In the genomic region with DNA sequence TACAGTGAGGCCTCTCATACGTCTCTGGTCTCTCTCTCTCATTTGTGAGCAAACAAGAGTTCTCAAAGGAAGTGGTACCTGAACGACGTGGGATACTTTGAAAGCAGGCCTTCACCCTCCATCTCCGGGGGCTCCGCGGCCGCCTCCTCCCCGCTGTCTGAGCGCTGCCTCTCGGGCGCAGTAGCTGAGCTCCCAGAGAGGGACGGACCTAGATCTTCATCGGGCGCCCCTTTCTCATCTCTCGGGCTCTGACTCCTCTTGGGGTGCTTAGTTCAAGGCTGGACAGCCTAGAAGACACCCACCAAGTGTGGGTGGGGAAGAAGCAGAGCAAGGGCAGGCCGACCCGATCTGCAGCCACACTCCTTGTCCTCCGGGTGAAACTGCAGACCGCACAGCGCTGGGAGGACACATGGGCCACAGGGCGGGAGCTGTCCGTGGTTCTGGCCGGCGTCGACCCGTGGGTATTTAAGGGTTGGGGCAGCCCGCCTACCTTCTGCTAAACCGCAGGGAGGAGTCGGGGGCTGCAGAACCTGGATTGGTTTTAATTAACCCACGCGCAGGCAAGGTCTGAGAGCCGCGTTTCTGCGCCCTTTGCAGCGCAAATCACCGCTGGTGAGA, we compare ENCODE assay signal across 1 cellular context.
TF ChIP-seq lines count a peak whose summit lies in the region.

No MANE protein-coding gene starts in this region.

TF ChIP-seq in HepG2, 621 proteins besides CTCF, POLR2A, EP300 and RAD21 (continued from another document and continues in another):
- peak; percentile 67; the same call in 1 of the 2 replicates for TF ChIP-seq ZNF772 (CRISPR knock-in tag; IDR thresholded peaks at IDR 0.05)
- TF ChIP-seq ZNF230 (CRISPR knock-in tag; IDR thresholded peaks at IDR 0.05): 0 out of 2 replicates have a peak, but pooled peaks have one; percentile 23
- TF ChIP-seq, protein P1, sequence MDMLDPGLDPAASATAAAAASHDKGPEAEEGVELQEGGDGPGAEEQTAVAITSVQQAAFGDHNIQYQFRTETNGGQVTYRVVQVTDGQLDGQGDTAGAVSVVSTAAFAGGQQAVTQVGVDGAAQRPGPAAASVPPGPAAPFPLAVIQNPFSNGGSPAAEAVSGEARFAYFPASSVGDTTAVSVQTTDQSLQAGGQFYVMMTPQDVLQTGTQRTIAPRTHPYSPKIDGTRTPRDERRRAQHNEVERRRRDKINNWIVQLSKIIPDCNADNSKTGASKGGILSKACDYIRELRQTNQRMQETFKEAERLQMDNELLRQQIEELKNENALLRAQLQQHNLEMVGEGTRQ (IDR thresholded peaks at IDR 0.05; ENCODE audit: low read depth, low read length): no peak
- TF ChIP-seq, protein P1 (CRISPR knock-in tag; IDR thresholded peaks at IDR 0.05; ENCODE audit: borderline replicate concordance): no peak
- no peak for TF ChIP-seq SCMH1 (CRISPR knock-in tag; IDR thresholded peaks at IDR 0.05; ENCODE audit: borderline replicate concordance)
- 0 out of 2 replicates have a peak, but pooled peaks have one; percentile 10 for TF ChIP-seq CEBPG (CRISPR knock-in tag; IDR thresholded peaks at IDR 0.05)
- 0 out of 2 replicates have a peak, but pooled peaks have one; percentile 40 for TF ChIP-seq MED13 (CRISPR knock-in tag; IDR thresholded peaks at IDR 0.05)
- TF ChIP-seq, protein P2, sequence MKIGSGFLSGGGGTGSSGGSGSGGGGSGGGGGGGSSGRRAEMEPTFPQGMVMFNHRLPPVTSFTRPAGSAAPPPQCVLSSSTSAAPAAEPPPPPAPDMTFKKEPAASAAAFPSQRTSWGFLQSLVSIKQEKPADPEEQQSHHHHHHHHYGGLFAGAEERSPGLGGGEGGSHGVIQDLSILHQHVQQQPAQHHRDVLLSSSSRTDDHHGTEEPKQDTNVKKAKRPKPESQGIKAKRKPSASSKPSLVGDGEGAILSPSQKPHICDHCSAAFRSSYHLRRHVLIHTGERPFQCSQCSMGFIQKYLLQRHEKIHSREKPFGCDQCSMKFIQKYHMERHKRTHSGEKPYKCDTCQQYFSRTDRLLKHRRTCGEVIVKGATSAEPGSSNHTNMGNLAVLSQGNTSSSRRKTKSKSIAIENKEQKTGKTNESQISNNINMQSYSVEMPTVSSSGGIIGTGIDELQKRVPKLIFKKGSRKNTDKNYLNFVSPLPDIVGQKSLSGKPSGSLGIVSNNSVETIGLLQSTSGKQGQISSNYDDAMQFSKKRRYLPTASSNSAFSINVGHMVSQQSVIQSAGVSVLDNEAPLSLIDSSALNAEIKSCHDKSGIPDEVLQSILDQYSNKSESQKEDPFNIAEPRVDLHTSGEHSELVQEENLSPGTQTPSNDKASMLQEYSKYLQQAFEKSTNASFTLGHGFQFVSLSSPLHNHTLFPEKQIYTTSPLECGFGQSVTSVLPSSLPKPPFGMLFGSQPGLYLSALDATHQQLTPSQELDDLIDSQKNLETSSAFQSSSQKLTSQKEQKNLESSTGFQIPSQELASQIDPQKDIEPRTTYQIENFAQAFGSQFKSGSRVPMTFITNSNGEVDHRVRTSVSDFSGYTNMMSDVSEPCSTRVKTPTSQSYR (CRISPR knock-in tag; IDR thresholded peaks at IDR 0.05; ENCODE audit: borderline replicate concordance): peak; percentile 67
- TF ChIP-seq, protein P3, sequence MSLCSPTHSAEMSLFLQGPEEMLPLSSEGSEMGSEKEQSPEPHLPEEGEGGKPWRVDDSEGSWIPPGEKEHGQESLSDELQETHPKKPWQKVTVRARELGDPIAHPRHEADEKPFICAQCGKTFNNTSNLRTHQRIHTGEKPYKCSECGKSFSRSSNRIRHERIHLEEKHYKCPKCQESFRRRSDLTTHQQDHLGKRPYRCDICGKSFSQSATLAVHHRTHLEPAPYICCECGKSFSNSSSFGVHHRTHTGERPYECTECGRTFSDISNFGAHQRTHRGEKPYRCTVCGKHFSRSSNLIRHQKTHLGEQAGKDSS (CRISPR knock-in tag; IDR thresholded peaks at IDR 0.05; ENCODE audit: borderline replicate concordance, low read depth): no peak; the same call in 1 of the 2 replicates
- TF ChIP-seq ZNF615 (CRISPR knock-in tag; IDR thresholded peaks at IDR 0.05; ENCODE audit: borderline replicate concordance): no peak
- no peak for TF ChIP-seq DR1 (CRISPR knock-in tag; IDR thresholded peaks at IDR 0.05)
- TF ChIP-seq TBL1XR1 (IDR thresholded peaks at IDR 0.05; ENCODE audit: borderline replicate concordance, low read length, partially characterized antibody): no peak
- peak; percentile 60; the same call in 1 of the 2 replicates for TF ChIP-seq ZSCAN31 (CRISPR knock-in tag; IDR thresholded peaks at IDR 0.05; ENCODE audit: low read depth)
- TF ChIP-seq, protein P4, sequence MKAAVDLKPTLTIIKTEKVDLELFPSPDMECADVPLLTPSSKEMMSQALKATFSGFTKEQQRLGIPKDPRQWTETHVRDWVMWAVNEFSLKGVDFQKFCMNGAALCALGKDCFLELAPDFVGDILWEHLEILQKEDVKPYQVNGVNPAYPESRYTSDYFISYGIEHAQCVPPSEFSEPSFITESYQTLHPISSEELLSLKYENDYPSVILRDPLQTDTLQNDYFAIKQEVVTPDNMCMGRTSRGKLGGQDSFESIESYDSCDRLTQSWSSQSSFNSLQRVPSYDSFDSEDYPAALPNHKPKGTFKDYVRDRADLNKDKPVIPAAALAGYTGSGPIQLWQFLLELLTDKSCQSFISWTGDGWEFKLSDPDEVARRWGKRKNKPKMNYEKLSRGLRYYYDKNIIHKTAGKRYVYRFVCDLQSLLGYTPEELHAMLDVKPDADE (CRISPR knock-in tag; IDR thresholded peaks at IDR 0.05): peak; percentile 68; the same call in 1 of the 2 replicates
- no peak for TF ChIP-seq ZNF879 (CRISPR knock-in tag; IDR thresholded peaks at IDR 0.05)
- peak; percentile 43; the same call in 1 of the 2 replicates for TF ChIP-seq ZNF614 (CRISPR knock-in tag; IDR thresholded peaks at IDR 0.05; ENCODE audit: borderline replicate concordance)
- TF ChIP-seq MIXL1 (CRISPR knock-in tag; IDR thresholded peaks at IDR 0.05): peak; percentile 39; the same call in 1 of the 2 replicates
- no peak for TF ChIP-seq ATAD3A (CRISPR knock-in tag; IDR thresholded peaks at IDR 0.05)
- no peak for TF ChIP-seq ZIK1 (CRISPR knock-in tag; IDR thresholded peaks at IDR 0.05; ENCODE audit: borderline replicate concordance, low read depth)
- no peak for TF ChIP-seq NBN (conservative IDR thresholded peaks at IDR 0.05)
- TF ChIP-seq, protein P5, sequence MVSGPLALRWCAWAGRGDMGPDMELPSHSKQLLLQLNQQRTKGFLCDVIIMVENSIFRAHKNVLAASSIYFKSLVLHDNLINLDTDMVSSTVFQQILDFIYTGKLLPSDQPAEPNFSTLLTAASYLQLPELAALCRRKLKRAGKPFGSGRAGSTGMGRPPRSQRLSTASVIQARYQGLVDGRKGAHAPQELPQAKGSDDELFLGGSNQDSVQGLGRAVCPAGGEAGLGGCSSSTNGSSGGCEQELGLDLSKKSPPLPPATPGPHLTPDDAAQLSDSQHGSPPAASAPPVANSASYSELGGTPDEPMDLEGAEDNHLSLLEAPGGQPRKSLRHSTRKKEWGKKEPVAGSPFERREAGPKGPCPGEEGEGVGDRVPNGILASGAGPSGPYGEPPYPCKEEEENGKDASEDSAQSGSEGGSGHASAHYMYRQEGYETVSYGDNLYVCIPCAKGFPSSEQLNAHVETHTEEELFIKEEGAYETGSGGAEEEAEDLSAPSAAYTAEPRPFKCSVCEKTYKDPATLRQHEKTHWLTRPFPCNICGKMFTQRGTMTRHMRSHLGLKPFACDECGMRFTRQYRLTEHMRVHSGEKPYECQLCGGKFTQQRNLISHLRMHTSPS (CRISPR knock-in tag; IDR thresholded peaks at IDR 0.05; ENCODE audit: low read depth): no peak; the same call in 1 of the 2 replicates
- TF ChIP-seq ZNF776 (CRISPR knock-in tag; IDR thresholded peaks at IDR 0.05): no peak; the same call in 1 of the 2 replicates
- no peak for TF ChIP-seq ZNF34 (CRISPR knock-in tag; IDR thresholded peaks at IDR 0.05; ENCODE audit: borderline replicate concordance)
- TF ChIP-seq ZNF383 (CRISPR knock-in tag; IDR thresholded peaks at IDR 0.05; ENCODE audit: borderline replicate concordance): no peak
- TF ChIP-seq ZNF225 (CRISPR knock-in tag; IDR thresholded peaks at IDR 0.05): peak; percentile 40; the same call in 1 of the 2 replicates
- peak; percentile 70; the same call in 1 of the 2 replicates for TF ChIP-seq ZNF441 (CRISPR knock-in tag; IDR thresholded peaks at IDR 0.05; ENCODE audit: borderline replicate concordance)
- TF ChIP-seq NR3C1 (CRISPR knock-in tag; IDR thresholded peaks at IDR 0.05): no peak
- TF ChIP-seq ZNF326 (CRISPR knock-in tag; IDR thresholded peaks at IDR 0.05; ENCODE audit: borderline replicate concordance): no peak
- TF ChIP-seq ZNF430 (CRISPR knock-in tag; IDR thresholded peaks at IDR 0.05): 0 out of 2 replicates have a peak, but pooled peaks have one; percentile 56
- no peak for TF ChIP-seq ZNF577 (CRISPR knock-in tag; IDR thresholded peaks at IDR 0.05; ENCODE audit: borderline replicate concordance, low read depth)
- TF ChIP-seq HDAC1 (CRISPR knock-in tag; IDR thresholded peaks at IDR 0.05): 0 out of 2 replicates have a peak, but pooled peaks have one; percentile 33
- peak; percentile 89; the same call in 1 of the 2 replicates for TF ChIP-seq KLF11 (CRISPR knock-in tag; IDR thresholded peaks at IDR 0.05)
- no peak for TF ChIP-seq AGO1 (IDR thresholded peaks at IDR 0.05; ENCODE audit: low read depth, low read length, poor library complexity, severe bottlenecking)
- TF ChIP-seq RFX3 (CRISPR knock-in tag; IDR thresholded peaks at IDR 0.05): 0 out of 2 replicates have a peak, but pooled peaks have one; percentile 29
- no peak for TF ChIP-seq DPF2 (CRISPR knock-in tag; IDR thresholded peaks at IDR 0.05; ENCODE audit: borderline replicate concordance, low read depth)
- no peak for TF ChIP-seq ZNF136 (CRISPR knock-in tag; IDR thresholded peaks at IDR 0.05; ENCODE audit: low read depth)
- no peak for TF ChIP-seq ARHGAP35 (CRISPR knock-in tag; IDR thresholded peaks at IDR 0.05; ENCODE audit: borderline replicate concordance)
- TF ChIP-seq PITX1 (CRISPR knock-in tag; IDR thresholded peaks at IDR 0.05): no peak; the same call in 1 of the 2 replicates
- no peak for TF ChIP-seq ATF7 (IDR thresholded peaks at IDR 0.05)
- TF ChIP-seq ATF7 (CRISPR knock-in tag; IDR thresholded peaks at IDR 0.05): no peak
- TF ChIP-seq, protein P6, sequence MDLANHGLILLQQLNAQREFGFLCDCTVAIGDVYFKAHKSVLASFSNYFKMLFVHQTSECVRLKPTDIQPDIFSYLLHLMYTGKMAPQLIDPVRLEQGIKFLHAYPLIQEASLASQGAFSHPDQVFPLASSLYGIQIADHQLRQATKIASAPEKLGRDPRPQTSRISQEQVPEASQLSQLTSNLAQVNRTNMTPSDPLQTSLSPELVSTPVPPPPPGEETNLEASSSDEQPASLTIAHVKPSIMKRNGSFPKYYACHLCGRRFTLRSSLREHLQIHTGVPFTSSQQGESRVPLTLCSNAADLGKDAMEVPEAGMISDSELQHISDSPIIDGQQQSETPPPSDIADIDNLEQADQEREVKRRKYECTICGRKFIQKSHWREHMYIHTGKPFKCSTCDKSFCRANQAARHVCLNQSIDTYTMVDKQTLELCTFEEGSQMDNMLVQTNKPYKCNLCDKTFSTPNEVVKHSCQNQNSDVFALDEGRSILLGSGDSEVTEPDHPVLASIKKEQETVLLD (CRISPR knock-in tag; IDR thresholded peaks at IDR 0.05; ENCODE audit: low read depth): no peak
- 0 out of 2 replicates have a peak, but pooled peaks have one; percentile 54 for TF ChIP-seq SP4 (CRISPR knock-in tag; IDR thresholded peaks at IDR 0.05)
- TF ChIP-seq, protein P7, sequence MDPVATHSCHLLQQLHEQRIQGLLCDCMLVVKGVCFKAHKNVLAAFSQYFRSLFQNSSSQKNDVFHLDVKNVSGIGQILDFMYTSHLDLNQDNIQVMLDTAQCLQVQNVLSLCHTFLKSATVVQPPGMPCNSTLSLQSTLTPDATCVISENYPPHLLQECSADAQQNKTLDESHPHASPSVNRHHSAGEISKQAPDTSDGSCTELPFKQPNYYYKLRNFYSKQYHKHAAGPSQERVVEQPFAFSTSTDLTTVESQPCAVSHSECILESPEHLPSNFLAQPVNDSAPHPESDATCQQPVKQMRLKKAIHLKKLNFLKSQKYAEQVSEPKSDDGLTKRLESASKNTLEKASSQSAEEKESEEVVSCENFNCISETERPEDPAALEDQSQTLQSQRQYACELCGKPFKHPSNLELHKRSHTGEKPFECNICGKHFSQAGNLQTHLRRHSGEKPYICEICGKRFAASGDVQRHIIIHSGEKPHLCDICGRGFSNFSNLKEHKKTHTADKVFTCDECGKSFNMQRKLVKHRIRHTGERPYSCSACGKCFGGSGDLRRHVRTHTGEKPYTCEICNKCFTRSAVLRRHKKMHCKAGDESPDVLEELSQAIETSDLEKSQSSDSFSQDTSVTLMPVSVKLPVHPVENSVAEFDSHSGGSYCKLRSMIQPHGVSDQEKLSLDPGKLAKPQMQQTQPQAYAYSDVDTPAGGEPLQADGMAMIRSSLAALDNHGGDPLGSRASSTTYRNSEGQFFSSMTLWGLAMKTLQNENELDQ (CRISPR knock-in tag; IDR thresholded peaks at IDR 0.05; ENCODE audit: borderline replicate concordance): peak; percentile 90
- TF ChIP-seq, protein P8, sequence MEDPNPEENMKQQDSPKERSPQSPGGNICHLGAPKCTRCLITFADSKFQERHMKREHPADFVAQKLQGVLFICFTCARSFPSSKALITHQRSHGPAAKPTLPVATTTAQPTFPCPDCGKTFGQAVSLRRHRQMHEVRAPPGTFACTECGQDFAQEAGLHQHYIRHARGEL (CRISPR knock-in tag; IDR thresholded peaks at IDR 0.05): no peak
- TF ChIP-seq, protein P9, sequence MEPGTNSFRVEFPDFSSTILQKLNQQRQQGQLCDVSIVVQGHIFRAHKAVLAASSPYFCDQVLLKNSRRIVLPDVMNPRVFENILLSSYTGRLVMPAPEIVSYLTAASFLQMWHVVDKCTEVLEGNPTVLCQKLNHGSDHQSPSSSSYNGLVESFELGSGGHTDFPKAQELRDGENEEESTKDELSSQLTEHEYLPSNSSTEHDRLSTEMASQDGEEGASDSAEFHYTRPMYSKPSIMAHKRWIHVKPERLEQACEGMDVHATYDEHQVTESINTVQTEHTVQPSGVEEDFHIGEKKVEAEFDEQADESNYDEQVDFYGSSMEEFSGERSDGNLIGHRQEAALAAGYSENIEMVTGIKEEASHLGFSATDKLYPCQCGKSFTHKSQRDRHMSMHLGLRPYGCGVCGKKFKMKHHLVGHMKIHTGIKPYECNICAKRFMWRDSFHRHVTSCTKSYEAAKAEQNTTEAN (CRISPR knock-in tag; conservative IDR thresholded peaks at IDR 0.05): peak; percentile 76; the same call in 1 of the 2 replicates
- no peak for TF ChIP-seq STAG1 (CRISPR knock-in tag; IDR thresholded peaks at IDR 0.05)
